15 cellular contexts compared by ENCODE assay signal in the genomic region with DNA sequence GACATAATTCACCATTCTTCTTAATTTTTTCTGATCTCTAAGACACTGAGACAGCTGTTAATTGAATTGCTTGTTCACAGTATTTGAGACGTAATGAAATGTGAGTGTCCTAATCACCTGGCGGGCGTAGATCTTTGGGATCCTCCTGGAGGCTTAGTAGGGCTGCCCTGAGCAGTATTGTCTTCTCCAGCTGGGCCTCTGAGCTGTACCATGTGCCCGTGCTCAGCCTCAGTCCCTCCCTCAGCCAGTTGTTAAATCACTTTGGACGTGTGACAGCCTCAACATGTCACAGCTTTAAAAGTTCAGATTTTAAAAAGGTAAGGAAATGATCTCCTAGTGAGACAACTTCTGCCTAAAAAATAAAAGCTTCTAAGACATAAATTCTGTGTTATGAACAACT. TPM values are rescaled to one million over a fixed set of nuclear protein-coding genes. Genes with fewer than 3 reads are reported as not detected.
A peak's percentile ranks its signal among the peaks of the same experiment; 100 is the strongest.
DNase-seq lines count a peak whose midpoint lies in the region; ATAC-seq, FAIRE-seq and TF ChIP-seq lines count a peak whose summit lies in the region.
"Had no signal": no experiment of that assay in that cellular context is flagged by ENCODE, and none has a peak within 500 bp of the region (broad histone marks: within the 10 kb centered on the region; RNA-seq: fewer than 3 reads in every experiment).

No MANE protein-coding gene starts in this region.

- H3K4me1 ChIP-seq in BLaER1 (peaks cover 89% of the 10 kb centered on the region), Panc1 (ENCODE audit: control insufficient read depth, insufficient read depth, low read length) (peaks cover 56% of the 10 kb centered on the region), gastroesophageal sphincter (peaks cover 0 to 65% (median 19%) of the 10 kb centered on the region in 3 donors), prostate gland (replicated peaks) (peaks cover 5% of the 10 kb centered on the region), kidney (ENCODE audit: control insufficient read depth in 1 of 2, insufficient read depth in 1 of 2, low read depth in 1 of 2, low read length in 2 of 2) (peaks cover 24 to 27% of the 10 kb centered on the region in 2 donors)

- CTCF ChIA-PET in Panc1 (lab: Charles Lee) = interaction anchor here (0.9 kb wide), 1 partner anchor 24 kb away, joined by 3 read pairs; no protein-coding TSS in a partner anchor

- peak overlapping the region; percentile 65 for H3K4me2 ChIP-seq in BLaER1

- H4K20me1 ChIP-seq in BLaER1 = peaks cover 100% of the 10 kb centered on the region

- H3K4me3 ChIP-seq in BLaER1 (no peak overlapping the region), Panc1 (ENCODE audit: low read depth in 2 of 2, low read length in 2 of 2) (no peak overlapping the region), gastroesophageal sphincter (no peak overlapping the region), prostate gland (no peak overlapping the region), kidney (ENCODE audit: low read length in 2 of 2) (no peak overlapping the region)

- H3K27ac Mint-ChIP-seq in T-helper 17 cell = no peak overlapping the region
- H3K27ac Mint-ChIP-seq: activated CD8-positive, alpha-beta memory T cell treated with anti-CD3 and anti-CD28 coated beads, Interleukin-2, amount 10 ng/mL, durations not matched to agents 7 days and 5 days; activated naive CD4-positive, alpha-beta T cell treated with anti-CD3 and anti-CD28 coated beads, Interleukin-2, amount 10 ng/mL, durations not matched to agents 7 days and 5 days had no signal

- no peak overlapping the region for H3K4me3 Mint-ChIP-seq in T-helper 17 cell
- H3K4me3 Mint-ChIP-seq: activated CD8-positive, alpha-beta memory T cell treated with anti-CD3 and anti-CD28 coated beads, Interleukin-2, amount 10 ng/mL, durations not matched to agents 7 days and 5 days; activated naive CD4-positive, alpha-beta T cell treated with anti-CD3 and anti-CD28 coated beads, Interleukin-2, amount 10 ng/mL, durations not matched to agents 7 days and 5 days; central memory CD8-positive, alpha-beta T cell; naive B cell had no signal

- H3K27me3 Mint-ChIP-seq in T-helper 17 cell = peaks cover 7% of the 10 kb centered on the region
- H3K27me3 Mint-ChIP-seq: activated CD8-positive, alpha-beta memory T cell treated with anti-CD3 and anti-CD28 coated beads, Interleukin-2, amount 10 ng/mL, durations not matched to agents 7 days and 5 days; activated naive CD4-positive, alpha-beta T cell treated with anti-CD3 and anti-CD28 coated beads, Interleukin-2, amount 10 ng/mL, durations not matched to agents 7 days and 5 days; naive B cell had no signal

- 18 to 64% methylated on average over 3 to 5 of the region's 5 CpGs for WGBS in gastroesophageal sphincter (ENCODE audit: low coverage in 1 of 2), 2 donors
- WGBS in prostate gland = 45% methylated on average over 5 of the region's 5 CpGs

- TF ChIP-seq POLR2A in gastroesophageal sphincter (IDR thresholded peaks at IDR 0.05) (no peak), prostate gland (IDR thresholded peaks at IDR 0.05) (no peak)

- POLR2A ChIA-PET in Panc1 (lab: Charles Lee) = interaction anchor here (0.6 to 0.7 kb wide), 2 partner anchors 27 to 153 kb away, joined by 3 to 14 read pairs; no protein-coding TSS in a partner anchor

- peaks cover 27% of the 10 kb centered on the region for H3K4me1 Mint-ChIP-seq in T-helper 17 cell
- H3K4me1 Mint-ChIP-seq: central memory CD8-positive, alpha-beta T cell had no signal

- FAIRE-seq in kidney (lab: Jason Lieb, UNC) = no peak

- no peaks in the 10 kb centered on the region for H3K36me3 Mint-ChIP-seq in T-helper 17 cell (ENCODE audit: low read depth)
- H3K36me3 Mint-ChIP-seq: activated naive CD4-positive, alpha-beta T cell treated with anti-CD3 and anti-CD28 coated beads, Interleukin-2, amount 10 ng/mL, durations not matched to agents 7 days and 5 days; naive B cell had no signal

- no peak for TF ChIP-seq CTCF in Panc1 (IDR thresholded peaks at IDR 0.05)
- no peak for TF ChIP-seq CTCF in gastroesophageal sphincter (IDR thresholded peaks at IDR 0.05)
- TF ChIP-seq CTCF in prostate gland (IDR thresholded peaks at IDR 0.05) = no peak
- TF ChIP-seq CTCF in kidney (IDR thresholded peaks at IDR 0.05; ENCODE audit: borderline replicate concordance, extremely low read depth, insufficient read depth) = no peak

- intact Hi-C loops in Panc1 (cut with micrococcal nuclease; ENCODE audit: unreplicated experiment) = no loop called here
- intact Hi-C loops in prostate gland (cut with DNase I) = no loop called here
- intact Hi-C loops in kidney (cut with DNase I) = no loop called here

- BruUV-seq in Panc1 (replicated peaks; lab: Mats Ljungman, UMichigan) = no TSS peak

- H3K9me3 ChIP-seq in BLaER1 (no peaks in the 10 kb centered on the region; the same call in 1 of the 2 replicates), Panc1 (ENCODE audit: control insufficient read depth, insufficient read depth, low read depth, low read length) (no peaks in the 10 kb centered on the region), gastroesophageal sphincter (no peaks in the 10 kb centered on the region), prostate gland (no peaks in the 10 kb centered on the region), kidney (ENCODE audit: control insufficient read depth in 1 of 2, low read length in 2 of 2) (no peaks in the 10 kb centered on the region), T-helper 17 cell (ENCODE audit: control insufficient read depth, low read length, poor library complexity, severe bottlenecking) (no peaks in the 10 kb centered on the region)

- H3K27ac ChIP-seq in BLaER1 (peak overlapping the region; percentile 45), Panc1 (ENCODE audit: low read length) (peak overlapping the region; percentile 48), gastroesophageal sphincter (peak overlapping the region in 3 of 4 donors; percentile 21 to 58 (median 52)), prostate gland (peak overlapping the region; percentile 22 to 36), kidney (ENCODE audit: low read depth in 2 of 2, low read length in 2 of 2) (no peak overlapping the region)

- no peak for TF ChIP-seq EP300 in gastroesophageal sphincter (IDR thresholded peaks at IDR 0.05)

- in situ Hi-C loops in Panc1 (cut with HindIII; ENCODE audit: low pct_unique_long_range_greater_than_20kb, low sequenced_read_pairs) = no loop called here

- peak; percentile 46; the same call in 1 of the 2 replicates for ATAC-seq in Panc1
- ATAC-seq in gastroesophageal sphincter = peak; percentile 34
- ATAC-seq in T-helper 17 cell = no peak
- ATAC-seq in GM19467 (IDR thresholded peaks at IDR 0.05; ENCODE audit: unreplicated experiment) = no peak
- ATAC-seq: activated CD8-positive, alpha-beta memory T cell treated with anti-CD3 and anti-CD28 coated beads, Interleukin-2, amount 10 ng/mL, durations not matched to agents 7 days and 5 days had no signal

- peak overlapping the region; percentile 23; the same call in 1 of the 2 replicates for H3K9ac ChIP-seq in BLaER1
- H3K9ac ChIP-seq in kidney (ENCODE audit: low read length in 2 of 2) = no peak overlapping the region

- peaks cover 25% of the 10 kb centered on the region for H3K36me3 ChIP-seq in BLaER1
- no peaks in the 10 kb centered on the region for H3K36me3 ChIP-seq in Panc1 (ENCODE audit: control insufficient read depth, insufficient read depth, low read length)
- H3K36me3 ChIP-seq in gastroesophageal sphincter = no peaks in the 10 kb centered on the region
- H3K36me3 ChIP-seq in prostate gland = no peaks in the 10 kb centered on the region
- no peaks in the 10 kb centered on the region for H3K36me3 ChIP-seq in kidney (ENCODE audit: control insufficient read depth in 1 of 2, insufficient read depth in 2 of 2, low read length in 2 of 2)

- no peaks in the 10 kb centered on the region for H3K27me3 ChIP-seq in BLaER1
- H3K27me3 ChIP-seq in Panc1 (ENCODE audit: control insufficient read depth, insufficient read depth, low read length) = no peaks in the 10 kb centered on the region
- H3K27me3 ChIP-seq in gastroesophageal sphincter = no peaks in the 10 kb centered on the region
- no peaks in the 10 kb centered on the region for H3K27me3 ChIP-seq in prostate gland (replicated peaks; ENCODE audit: insufficient read depth)

- DNase-seq in Panc1 (ENCODE audit: low read depth, low spot score) (no peak), prostate gland (ENCODE audit: low spot score) (no peak), kidney (no peak), NCI-H2196 (lab: John Stamatoyannopoulos, UW; ENCODE audit: unreplicated experiment) (no peak), T-helper 17 cell (no peak)
- DNase-seq: activated CD8-positive, alpha-beta memory T cell treated with anti-CD3 and anti-CD28 coated beads, Interleukin-2, amount 10 ng/mL, durations not matched to agents 7 days and 5 days; activated naive CD4-positive, alpha-beta T cell treated with anti-CD3 and anti-CD28 coated beads, Interleukin-2, amount 10 ng/mL, durations not matched to agents 7 days and 5 days; naive B cell; NCI-H1092; NCI-H526; SIG-M5 had no signal

RNA-seq across cellular contexts. Expression of gene IGF1R, which starts 35.5 kb away (rescaled TPM):
- 77.1 TPM for total RNA-seq in Panc1 (2021; ENCODE audit: unreplicated experiment)
- polyA plus RNA-seq in Panc1 (2012; ENCODE audit: insufficient read length) = 38.0 TPM
- total RNA-seq in gastroesophageal sphincter = 10 to 100 TPM; 31.6 to 87.8 (median 60.0) TPM
- 100 to 1,000 TPM; 190 to 216 TPM for total RNA-seq in prostate gland
- 73.2 TPM for total RNA-seq in kidney
- polyA plus RNA-seq in kidney (ENCODE audit: insufficient read depth, low read depth, low replicate concordance) = 6.5 TPM
- 10 to 100 TPM; 13.7 to 27.1 TPM for total RNA-seq in T-helper 17 cell

Comparison
In these comparisons a context has a peak if more than half of its experiments do, and no peak if none do; other contexts are left out.
1. H3K27ac ChIP-seq: peak in BLaER1 (single experiment), Panc1 (single experiment), gastroesophageal sphincter (3 of 4) and prostate gland (2 of 2); none in kidney (0 of 2).
2. ATAC-seq: peak in Panc1 (single experiment) and gastroesophageal sphincter (single experiment); none in T-helper 17 cell (single experiment) and GM19467 (single experiment).